ENCODE assay signal across 20 cellular contexts in genomic region chr1:25004355-25004754, GRCh38.
DNase-seq lines count a peak whose midpoint lies in the region; ATAC-seq and TF ChIP-seq lines count a peak whose summit lies in the region.
"Had no signal": no experiment of that assay in that cellular context is flagged by ENCODE, and none has a peak within 500 bp of the region (broad histone marks: within the 10 kb centered on the region; RNA-seq: fewer than 3 reads in every experiment).

No MANE protein-coding gene starts in this region.

- no peak overlapping the region for H3K4me3 ChIP-seq in BLaER1
- H3K4me3 ChIP-seq in NB4 (ENCODE audit: low read depth, low read length) = no peak overlapping the region
- H3K4me3 ChIP-seq: GM23248 had no signal

- H3K4me1 Mint-ChIP-seq in activated CD4-positive, alpha-beta T cell treated with anti-CD3 and anti-CD28 coated beads, Interleukin-2, amount 10 ng/mL, durations not matched to agents 24 days and 14 days = peaks cover 66% of the 10 kb centered on the region
- peaks cover 89% of the 10 kb centered on the region for H3K4me1 Mint-ChIP-seq in activated naive CD8-positive, alpha-beta T cell treated with anti-CD3 and anti-CD28 coated beads, Interleukin-2, amount 50 U/mL, for 24 hours

- peaks cover 74% of the 10 kb centered on the region for H3K4me1 ChIP-seq in BLaER1

- peak overlapping the region; percentile 61 for H3K4me2 ChIP-seq in BLaER1

- no peaks in the 10 kb centered on the region for H3K36me3 Mint-ChIP-seq in activated CD4-positive, alpha-beta T cell treated with anti-CD3 and anti-CD28 coated beads, Interleukin-2, amount 10 ng/mL, durations not matched to agents 24 days and 14 days (ENCODE audit: low read depth)
- no peaks in the 10 kb centered on the region for H3K36me3 Mint-ChIP-seq in activated naive CD8-positive, alpha-beta T cell treated with anti-CD3 and anti-CD28 coated beads, Interleukin-2, amount 50 U/mL, for 24 hours (ENCODE audit: low read depth)

- 0 out of 2 replicates have a peak overlapping the region, but pooled peaks have one; percentile 40 for H3K27ac ChIP-seq in BLaER1
- H3K27ac ChIP-seq: GM23248 had no signal

- no peaks in the 10 kb centered on the region for H3K27me3 ChIP-seq in BLaER1

- no peak for TF ChIP-seq POLR2A in NB4 (IDR thresholded peaks at IDR 0.05; ENCODE audit: extremely low read depth, insufficient read length)

- no peak overlapping the region for H3K27ac Mint-ChIP-seq in activated CD4-positive, alpha-beta T cell treated with anti-CD3 and anti-CD28 coated beads, Interleukin-2, amount 10 ng/mL, durations not matched to agents 24 days and 14 days
- peak overlapping the region; percentile 88 for H3K27ac Mint-ChIP-seq in activated naive CD8-positive, alpha-beta T cell treated with anti-CD3 and anti-CD28 coated beads, Interleukin-2, amount 50 U/mL, for 24 hours

- H3K27me3 Mint-ChIP-seq in activated CD4-positive, alpha-beta T cell treated with anti-CD3 and anti-CD28 coated beads, Interleukin-2, amount 10 ng/mL, durations not matched to agents 24 days and 14 days = no peaks in the 10 kb centered on the region
- H3K27me3 Mint-ChIP-seq in activated naive CD8-positive, alpha-beta T cell treated with anti-CD3 and anti-CD28 coated beads, Interleukin-2, amount 50 U/mL, for 24 hours = no peaks in the 10 kb centered on the region

- no peak for TF ChIP-seq CTCF in NB4 (IDR thresholded peaks at IDR 0.05; ENCODE audit: low read depth, low read length)

- H3K4me3 Mint-ChIP-seq in activated CD4-positive, alpha-beta T cell treated with anti-CD3 and anti-CD28 coated beads, Interleukin-2, amount 10 ng/mL, durations not matched to agents 24 days and 14 days = no peak overlapping the region
- H3K4me3 Mint-ChIP-seq in activated naive CD8-positive, alpha-beta T cell treated with anti-CD3 and anti-CD28 coated beads, Interleukin-2, amount 50 U/mL, for 24 hours = peak overlapping the region; percentile 66

- H3K36me3 ChIP-seq in BLaER1 = no peaks in the 10 kb centered on the region

- H4K20me1 ChIP-seq in BLaER1 = no peaks in the 10 kb centered on the region

- DNase-seq in activated CD4-positive, alpha-beta T cell treated with anti-CD3 and anti-CD28 coated beads, Interleukin-2, amount 10 ng/mL, durations not matched to agents 24 days and 14 days = peak; percentile 69
- DNase-seq in activated CD4-positive, alpha-beta T cell treated with anti-CD3 and anti-CD28 coated beads for 48 hours = no peak
- DNase-seq in NB4 (ENCODE audit: low read depth) = peak; percentile 59
- DNase-seq in activated naive CD8-positive, alpha-beta T cell treated with anti-CD3 and anti-CD28 coated beads, Interleukin-2, amount 50 U/mL, for 24 hours = no peak
- no peak for DNase-seq in left colon
- no peak for DNase-seq in NCI-H524 (lab: John Stamatoyannopoulos, UW)
- DNase-seq: 8988T; C1 segment of cervical spinal cord; DMS153; NCI-H1092 treated with DMSO at 0.1 percent for 48 hours; NCI-H1694; NCI-H2107; NCI-H526 treated with DMSO at 0.1 percent for 48 hours; NK-92 treated with Interleukin-12 subunit alpha and Interleukin-12 subunit beta, amount 100 ng/mL, for 24 hours; OCI-M1; RPMI8226 had no signal

- no peak for ATAC-seq in activated naive CD8-positive, alpha-beta T cell treated with anti-CD3 and anti-CD28 coated beads, Interleukin-2, amount 50 U/mL, for 24 hours
- ATAC-seq in left colon = no peak
- ATAC-seq in GM18502 (IDR thresholded peaks at IDR 0.05; ENCODE audit: poor library complexity, unreplicated experiment) = no peak
- ATAC-seq: HCT116 had no signal

- no peaks in the 10 kb centered on the region for H3K9me3 Mint-ChIP-seq in activated CD4-positive, alpha-beta T cell treated with anti-CD3 and anti-CD28 coated beads, Interleukin-2, amount 10 ng/mL, durations not matched to agents 24 days and 14 days
- no peaks in the 10 kb centered on the region for H3K9me3 Mint-ChIP-seq in activated naive CD8-positive, alpha-beta T cell treated with anti-CD3 and anti-CD28 coated beads, Interleukin-2, amount 50 U/mL, for 24 hours

- H3K9me3 ChIP-seq in BLaER1 = no peaks in the 10 kb centered on the region

- no peak overlapping the region; the same call in 1 of the 2 replicates for H3K9ac ChIP-seq in BLaER1
- H3K9ac ChIP-seq: GM23248 had no signal

- intact Hi-C loops in activated CD4-positive, alpha-beta T cell treated with anti-CD3 and anti-CD28 coated beads, Interleukin-2, amount 10 ng/mL, durations not matched to agents 24 days and 14 days (cut with micrococcal nuclease) = no loop called here
- intact Hi-C loops in left colon (cut with DNase I, micrococcal nuclease) = no loop called here

Comparison
In these comparisons a context has a peak if more than half of its experiments do, and no peak if none do; other contexts are left out.
1. DNase-seq: peak in activated CD4-positive, alpha-beta T cell treated with anti-CD3 and anti-CD28 coated beads, Interleukin-2, amount 10 ng/mL, durations not matched to agents 24 days and 14 days (single experiment) and NB4 (single experiment); none in activated CD4-positive, alpha-beta T cell treated with anti-CD3 and anti-CD28 coated beads for 48 hours (single experiment), activated naive CD8-positive, alpha-beta T cell treated with anti-CD3 and anti-CD28 coated beads, Interleukin-2, amount 50 U/mL, for 24 hours (single experiment), left colon (0 of 2) and NCI-H524 (0 of 2).